In the genomic region with DNA sequence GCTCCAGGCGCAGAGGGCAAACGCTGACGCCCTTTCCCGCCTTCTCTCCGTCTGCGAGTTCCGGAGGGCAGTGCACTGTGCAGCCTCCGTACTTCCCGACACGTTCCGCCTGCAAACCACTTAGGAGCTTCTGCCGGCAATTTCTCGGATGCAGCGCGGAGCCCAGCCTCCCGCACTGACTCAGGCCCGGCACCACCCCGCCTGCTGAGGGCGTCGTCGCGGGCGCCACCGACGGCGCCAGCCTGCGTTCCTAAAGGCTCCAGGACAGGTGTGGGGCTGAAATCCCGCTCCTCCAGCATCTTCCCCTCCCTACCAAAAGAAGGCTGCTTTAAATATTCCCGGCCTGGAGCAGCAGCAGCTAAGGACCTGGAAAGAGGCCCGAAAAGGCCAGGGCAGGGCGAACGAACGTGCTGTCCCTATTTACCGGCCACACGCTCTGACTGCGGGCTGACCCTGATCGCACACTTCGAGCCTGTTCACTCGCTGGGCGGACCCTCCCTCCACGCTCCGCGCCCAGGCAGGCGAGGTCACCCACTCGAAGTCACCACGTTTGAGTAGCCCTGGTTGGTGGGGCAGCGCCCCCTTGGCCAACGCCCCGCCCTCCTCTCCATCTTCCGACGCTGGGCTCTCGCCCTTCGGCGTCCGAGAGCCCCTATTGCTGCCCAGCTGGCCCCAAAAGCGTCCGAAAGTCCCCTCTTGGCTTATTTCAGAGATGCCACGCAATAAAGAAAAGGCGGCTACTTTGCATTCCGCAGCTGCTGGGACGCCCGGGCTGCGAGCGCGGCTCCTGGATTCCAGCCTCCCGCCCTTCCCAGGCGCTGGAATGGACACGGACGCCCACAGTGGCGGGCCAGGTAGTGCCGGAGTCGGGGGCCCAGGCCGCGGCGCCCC, we compare ENCODE assay signal across 8 cellular contexts. TPM values are rescaled to one million over a fixed set of nuclear protein-coding genes. Genes with fewer than 3 reads are reported as not detected.
DNase-seq lines count a peak whose midpoint lies in the region; ATAC-seq and TF ChIP-seq lines count a peak whose summit lies in the region.

No MANE protein-coding gene starts in this region.

- no peak for TF ChIP-seq CTCF in IMR-90 (conservative IDR thresholded peaks at IDR 0.05; ENCODE audit: low read depth, low read length)
- TF ChIP-seq CTCF in choroid plexus epithelial cell (conservative IDR thresholded peaks at IDR 0.05; ENCODE audit: low read depth, low read length), result no peak
- no peak for TF ChIP-seq CTCF in lung (IDR thresholded peaks at IDR 0.05; ENCODE audit: control extremely low read depth, extremely low read depth)

- H3K27ac ChIP-seq in CD4-positive, CD25-positive, alpha-beta regulatory T cell (ENCODE audit: insufficient read depth, low read length, poor library complexity, severe bottlenecking), result no peak overlapping the region
- no peak overlapping the region for H3K27ac ChIP-seq in IMR-90 (ENCODE audit: insufficient read depth, low read length)
- H3K27ac ChIP-seq in lung (ENCODE audit: low read depth in 1 of 2, low read length in 1 of 2), result no peak overlapping the region
- no peak overlapping the region for H3K27ac ChIP-seq in urinary bladder (ENCODE audit: low read depth)

- POLR2A ChIA-PET in IMR-90 (lab: Charles Lee; ENCODE audit: unreplicated experiment), result no interaction called here

- in situ Hi-C loops in IMR-90 (cut with MboI; ENCODE audit: low sequenced_read_pairs), result no loop called here

- H3K18ac ChIP-seq in IMR-90 (ENCODE audit: low read depth, low read length), result no peak overlapping the region

- H3K14ac ChIP-seq in IMR-90 (replicated peaks; ENCODE audit: low read depth, low read length), result no peak overlapping the region

- intact Hi-C loops in IMR-90 (cut with micrococcal nuclease), result no loop called here

- H3K27me3 Mint-ChIP-seq in CD4-positive, CD25-positive, alpha-beta regulatory T cell, result peaks cover 95% of the 10 kb centered on the region

- BruUV-seq in IMR-90 (replicated peaks; lab: Mats Ljungman, UMichigan), result no TSS peak

- H3K4me1 ChIP-seq in CD4-positive, CD25-positive, alpha-beta regulatory T cell (ENCODE audit: control insufficient read depth, insufficient read depth, low read length, poor library complexity, severe bottlenecking), result peaks cover 16% of the 10 kb centered on the region
- H3K4me1 ChIP-seq in IMR-90 (ENCODE audit: control insufficient read depth, insufficient read depth, low read length), result peaks cover 2% of the 10 kb centered on the region; the same call in 1 of the 2 replicates
- peaks cover 0 to 10% of the 10 kb centered on the region in 2 donors for H3K4me1 ChIP-seq in lung (ENCODE audit: control insufficient read depth in 2 of 2, insufficient read depth in 2 of 2, low read length in 2 of 2)
- H3K4me1 ChIP-seq in urinary bladder (ENCODE audit: insufficient read depth), result no peaks in the 10 kb centered on the region

- H3K9ac ChIP-seq in IMR-90 (ENCODE audit: low read depth, low read length), result no peak overlapping the region

- no peak overlapping the region for H3K27ac Mint-ChIP-seq in CD4-positive, CD25-positive, alpha-beta regulatory T cell

- no peak overlapping the region for H2AK5ac ChIP-seq in IMR-90 (ENCODE audit: low read depth, low read length)

- dilution Hi-C loops in IMR-90 (cut with HindIII; ENCODE audit: low sequenced_read_pairs, unreplicated experiment), result no loop called here

- DNase-seq in CD4-positive, CD25-positive, alpha-beta regulatory T cell, result no peak
- no peak for DNase-seq in IMR-90
- peak; percentile 6 for DNase-seq in choroid plexus epithelial cell (ENCODE audit: low read depth)
- DNase-seq in lung (ENCODE audit: low spot score), result no peak
- no peak for DNase-seq in stimulated activated CD4-positive, alpha-beta T cell treated with anti-CD3 and anti-CD28 coated beads, Interleukin-12 subunit alpha, Interleukin-12 subunit beta, amount 100 ng/mL, for 4 hours

- no peak for ATAC-seq in CD4-positive, CD25-positive, alpha-beta regulatory T cell (ENCODE audit: low read depth in 2 of 2)
- peak; percentile 41 for ATAC-seq in GM19455 (IDR thresholded peaks at IDR 0.05; ENCODE audit: unreplicated experiment)
- ATAC-seq in IMR-90 (ENCODE audit: low read depth), result peak; percentile 71
- ATAC-seq in lung (ENCODE audit: insufficient read depth, low FRiP score), result peak; percentile 49
- ATAC-seq in HG02973 (IDR thresholded peaks at IDR 0.05; ENCODE audit: unreplicated experiment), result no peak

- H4K5ac ChIP-seq in IMR-90 (ENCODE audit: low read depth, low read length), result no peak overlapping the region

- CTCF ChIA-PET in IMR-90 (lab: Yijun Ruan, JAX), result no interaction called here

- H4K8ac ChIP-seq in IMR-90 (ENCODE audit: low read depth in 2 of 2, low read length in 2 of 2), result no peak overlapping the region

- H3K56ac ChIP-seq in IMR-90 (ENCODE audit: extremely low read depth, insufficient read depth, low read length), result no peak overlapping the region

- H3K27me3 ChIP-seq in CD4-positive, CD25-positive, alpha-beta regulatory T cell (ENCODE audit: control insufficient read depth, insufficient read depth, low read length), result peaks cover 70% of the 10 kb centered on the region
- peaks cover 62% of the 10 kb centered on the region for H3K27me3 ChIP-seq in IMR-90 (ENCODE audit: control insufficient read depth, insufficient read depth, low read length)
- peaks cover 5% of the 10 kb centered on the region for H3K27me3 ChIP-seq in lung (ENCODE audit: control insufficient read depth, insufficient read depth)

- H3K79me1 ChIP-seq in IMR-90 (ENCODE audit: low read depth in 1 of 2, low read length in 2 of 2), result no peaks in the 10 kb centered on the region

- H3K4me2 ChIP-seq in IMR-90 (ENCODE audit: low read depth, low read length), result peak overlapping the region; percentile 88

- peaks cover 0 to 3% (median 0%) of the 10 kb centered on the region in 7 donors for H3K9me3 Mint-ChIP-seq in CD4-positive, CD25-positive, alpha-beta regulatory T cell

- no peak overlapping the region for H2BK20ac ChIP-seq in IMR-90 (ENCODE audit: low read depth, low read length)

- no peaks in the 10 kb centered on the region for H3K9me3 ChIP-seq in CD4-positive, CD25-positive, alpha-beta regulatory T cell (ENCODE audit: control insufficient read depth in 2 of 2, low read length in 2 of 2)
- H3K9me3 ChIP-seq in IMR-90 (ENCODE audit: control insufficient read depth, insufficient read depth, low read length) (peaks cover 13% of the 10 kb centered on the region), lung (ENCODE audit: control insufficient read depth in 2 of 2, insufficient read depth in 1 of 2, low read length in 1 of 2) (peaks cover 0 to 3% of the 10 kb centered on the region in 2 donors)

- H3K4me3 Mint-ChIP-seq in CD4-positive, CD25-positive, alpha-beta regulatory T cell, result peak overlapping the region; percentile 77 to 86 (median 80)

- H2AK9ac ChIP-seq in IMR-90 (replicated peaks; ENCODE audit: low read depth, low read length, poor library complexity), result peak overlapping the region; percentile 29

- H4K20me1 ChIP-seq in IMR-90 (ENCODE audit: insufficient read depth, low read length), result peaks cover 3% of the 10 kb centered on the region; the same call in 1 of the 2 replicates

- 0 out of 2 replicates have a peak overlapping the region, but pooled peaks have one; percentile 51 for H3K23ac ChIP-seq in IMR-90 (ENCODE audit: low read depth, low read length)

- no peak overlapping the region for H2BK5ac ChIP-seq in IMR-90 (ENCODE audit: low read depth, low read length, poor library complexity, severe bottlenecking)

- no peak overlapping the region for H3K4ac ChIP-seq in IMR-90 (ENCODE audit: low read depth, low read length)

- 7% methylated on average over 38 of the region's 75 CpGs; no CpG with 5 or more reads in 1 of the 2 experiments for WGBS in IMR-90 (ENCODE audit: extremely low coverage in 2 of 2, insufficient read length in 1 of 2), 2 experiments
- 12 to 13% methylated on average over 75 of the region's 75 CpGs for WGBS in lung, 2 donors
- WGBS in urinary bladder, result 16% methylated on average over 75 of the region's 75 CpGs

- no peak overlapping the region for H2BK15ac ChIP-seq in IMR-90 (ENCODE audit: low read depth, low read length)

- no peak for TF ChIP-seq RAD21 in IMR-90 (IDR thresholded peaks at IDR 0.05; ENCODE audit: low read length)

- H3K36me3 Mint-ChIP-seq in CD4-positive, CD25-positive, alpha-beta regulatory T cell, result peaks cover 6% of the 10 kb centered on the region

- no peak overlapping the region for H4K91ac ChIP-seq in IMR-90 (ENCODE audit: insufficient read depth, low read depth, low read length)

- no peak overlapping the region for H2BK120ac ChIP-seq in IMR-90 (ENCODE audit: low read depth, low read length)

- peaks cover 0 to 7% (median 4%) of the 10 kb centered on the region in 4 donors for H3K4me1 Mint-ChIP-seq in CD4-positive, CD25-positive, alpha-beta regulatory T cell

- H3K9me1 ChIP-seq in IMR-90 (ENCODE audit: insufficient read depth, low read length), result no peaks in the 10 kb centered on the region

- H2AFZ ChIP-seq in IMR-90 (replicated peaks; ENCODE audit: low read length, poor library complexity), result peak overlapping the region; percentile 15

- no peaks in the 10 kb centered on the region for H3K36me3 ChIP-seq in CD4-positive, CD25-positive, alpha-beta regulatory T cell (ENCODE audit: control insufficient read depth, insufficient read depth, low read length)
- no peaks in the 10 kb centered on the region for H3K36me3 ChIP-seq in IMR-90 (ENCODE audit: control insufficient read depth, insufficient read depth, low read length)
- no peaks in the 10 kb centered on the region for H3K36me3 ChIP-seq in lung (ENCODE audit: control insufficient read depth in 2 of 2, insufficient read depth in 2 of 2, low read length in 2 of 2)
- no peaks in the 10 kb centered on the region for H3K36me3 ChIP-seq in urinary bladder (ENCODE audit: insufficient read depth)

- H3K4me3 ChIP-seq in CD4-positive, CD25-positive, alpha-beta regulatory T cell (ENCODE audit: low read depth, low read length), result peak overlapping the region; percentile 44
- H3K4me3 ChIP-seq in IMR-90 (ENCODE audit: insufficient read depth, low read depth, low read length), result peak overlapping the region; percentile 35
- H3K4me3 ChIP-seq in choroid plexus epithelial cell (ENCODE audit: low read depth, low read length), result peak overlapping the region; percentile 51
- H3K4me3 ChIP-seq in lung, result no peak overlapping the region
- peak overlapping the region; percentile 42 for H3K4me3 ChIP-seq in urinary bladder (ENCODE audit: low read depth, low read length)

- TF ChIP-seq POLR2A in IMR-90 (IDR thresholded peaks at IDR 0.05; ENCODE audit: low read depth, low read length), result no peak

TF ChIP-seq in IMR-90, 13 proteins besides CTCF, POLR2A, EP300 and RAD21 (continues in another document):
- TF ChIP-seq MAFK (IDR thresholded peaks at IDR 0.05; ENCODE audit: low read depth, low read length), result no peak
- TF ChIP-seq NFE2L2 (IDR thresholded peaks at IDR 0.05; ENCODE audit: low read depth, low read length), result no peak
- TF ChIP-seq RFX5 (IDR thresholded peaks at IDR 0.05; ENCODE audit: low read depth, low read length), result no peak

RNA-seq across cellular contexts. Expression of a gene that starts 9.6 kb away (rescaled TPM):
- not detected for total RNA-seq in CD4-positive, CD25-positive, alpha-beta regulatory T cell
- polyA plus RNA-seq in CD4-positive, CD25-positive, alpha-beta regulatory T cell, result not detected
- total RNA-seq in IMR-90 (2012; rRNA removed), result under 0.01 and 0.18 TPM in 2 replicates
- 0.10 and 0.16 TPM in 2 replicates for polyA plus RNA-seq in IMR-90 (2012; rRNA removed)
- 0.02 and 0.18 TPM in 2 replicates for polyA plus RNA-seq in IMR-90 (2012; cell fraction: cytosol; rRNA removed)
- 0.03 and 0.07 TPM in 2 replicates for polyA plus RNA-seq in IMR-90 (2012; cell fraction: nucleus; rRNA removed; ENCODE audit: low replicate concordance)
- total RNA-seq in lung, result 1 to 10 TPM; 6.2 to 6.9 TPM
- polyA plus RNA-seq in lung, result 1 to 10 TPM in 1 of 2 donors, under 1 TPM in 1; 0.60 to 1.3 TPM
- 1.8 TPM for total RNA-seq in urinary bladder
- 0.34 TPM for polyA plus RNA-seq in urinary bladder

Comparison
In these comparisons a context has a peak if more than half of its experiments do, and no peak if none do; other contexts are left out.
1. ATAC-seq: peak in GM19455 (single experiment), IMR-90 (single experiment) and lung (single experiment); none in CD4-positive, CD25-positive, alpha-beta regulatory T cell (0 of 2) and HG02973 (single experiment).